Comparison of ENCODE assay signal across 32 cellular contexts in the genomic region with DNA sequence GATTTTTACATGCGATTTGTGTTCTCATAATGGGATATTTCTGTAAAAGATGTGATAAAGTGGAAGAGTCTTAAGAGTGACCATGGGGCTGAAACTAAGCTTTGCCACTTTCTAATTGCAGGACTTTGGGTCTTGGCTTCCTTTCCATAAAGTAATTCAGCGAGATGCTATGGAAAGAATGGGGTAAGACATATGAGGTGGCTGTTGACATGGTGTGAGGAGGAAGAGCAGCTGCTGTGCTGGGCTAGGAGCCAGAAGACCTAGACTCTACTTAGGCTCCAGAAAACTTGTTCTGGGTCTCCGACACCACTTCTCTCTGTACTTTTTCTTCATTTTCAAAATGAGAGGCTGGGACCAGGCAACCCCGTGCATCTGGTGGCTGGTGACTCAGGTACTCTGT.
"Had no signal": no experiment of that assay in that cellular context is flagged by ENCODE, and none has a peak within 500 bp of the region (broad histone marks: within the 10 kb centered on the region; RNA-seq: fewer than 3 reads in every experiment).

No MANE protein-coding gene starts in this region.

- H3K27me3 ChIP-seq: neural progenitor cell, ovary, right lobe of liver, sigmoid colon, spleen, suprapubic skin, testis, tibial artery, transverse colon, upper lobe of right lung, uterus had no signal

- H3K9me3 Mint-ChIP-seq: naive B cell; nephron; neural progenitor cell; stimulated activated memory B cell treated with anti-CD40 and anti-IgM and Interleukin-4, amounts not matched to agents 10 μg/mL and 1 μg/mL and 100 μg/mL, for 72 hours; stimulated activated naive CD8-positive, alpha-beta T cell treated with anti-CD3 and anti-CD28 coated beads, Interleukin-15, amount 100 ng/mL, for 72 hours had no signal

- H3K36me3 ChIP-seq: neural progenitor cell, ovary, prostate gland, right lobe of liver, sigmoid colon, spleen, suprapubic skin, tibial artery, transverse colon, upper lobe of right lung, uterus had no signal

- H3K4me3 ChIP-seq: neural progenitor cell, ovary, prostate gland, right lobe of liver, sigmoid colon, skin epidermis, smooth muscle cell, spleen, suprapubic skin, testis, tibial artery, transverse colon, upper lobe of right lung, uterus had no signal

- DNase-seq: naive B cell; naive thymus-derived CD8-positive, alpha-beta T cell; occipital lobe; ovary; posterior cingulate gyrus; right cardiac atrium; right lobe of liver; sigmoid colon; spleen; stimulated activated CD4-positive, alpha-beta T cell treated with anti-CD3 and anti-CD28 coated beads, Interleukin-12 subunit alpha, Interleukin-12 subunit beta, amount 100 ng/mL, for 4 hours; stimulated activated CD4-positive, alpha-beta T cell treated with anti-CD3 and anti-CD28 coated beads, Interleukin-1b, Interleukin-23, amount 100 ng/mL, for 48 hours; stimulated activated CD4-positive, alpha-beta T cell treated with anti-CD3 and anti-CD28 coated beads, Interleukin-4, amount 100 ng/mL, for 1 hour; stimulated activated CD4-positive, alpha-beta T cell treated with anti-CD3 and anti-CD28 coated beads, Interleukin-4, amount 100 ng/mL, for 4 hours; stimulated activated CD8-positive, alpha-beta memory T cell treated with anti-CD3 and anti-CD28 coated beads, Interleukin-4, amount 100 ng/mL, for 48 hours; stimulated activated naive CD4-positive, alpha-beta T cell; stimulated activated naive CD8-positive, alpha-beta T cell treated with anti-CD3 and anti-CD28 coated beads, Interleukin-15, amount 100 ng/mL, for 72 hours; stimulated activated naive CD8-positive, alpha-beta T cell treated with anti-CD3 and anti-CD28 coated beads, Interleukin-15, Interleukin-2, amounts not matched to agents 100 U/mL and 50 U/mL, for 24 hours; substantia nigra; testis; tibial artery; transverse colon; upper lobe of right lung; uterus had no signal

- H3K4me2 ChIP-seq: neural progenitor cell, smooth muscle cell had no signal

- H3K4me1 ChIP-seq: neural progenitor cell, parathyroid adenoma, prostate gland, right lobe of liver, sigmoid colon, suprapubic skin, testis, tibial artery, transverse colon, uterus had no signal

- H3K27me3 Mint-ChIP-seq: naive B cell; naive thymus-derived CD8-positive, alpha-beta T cell; stimulated activated memory B cell treated with anti-CD40 and anti-IgM and Interleukin-4, amounts not matched to agents 10 μg/mL and 1 μg/mL and 100 μg/mL, for 72 hours; stimulated activated naive CD8-positive, alpha-beta T cell treated with anti-CD3 and anti-CD28 coated beads, Interleukin-15, amount 100 ng/mL, for 72 hours had no signal

- H3K27ac ChIP-seq: neural progenitor cell, ovary, parathyroid adenoma, prostate gland, right lobe of liver, sigmoid colon, skin epidermis, spleen, suprapubic skin, testis, tibial artery, transverse colon, upper lobe of right lung, uterus had no signal

- H3K9me3 ChIP-seq: ovary, prostate gland, right lobe of liver, sigmoid colon, spleen, suprapubic skin, testis, tibial artery, transverse colon, upper lobe of right lung, uterus had no signal

- ATAC-seq: naive thymus-derived CD8-positive, alpha-beta T cell; right cardiac atrium; right lobe of liver; stimulated activated memory B cell treated with anti-CD40 and anti-IgM and Interleukin-4, amounts not matched to agents 10 μg/mL and 1 μg/mL and 100 μg/mL, for 72 hours; stimulated activated naive CD8-positive, alpha-beta T cell treated with anti-CD3 and anti-CD28 coated beads, Interleukin-15, amount 100 ng/mL, for 72 hours; stimulated activated naive CD8-positive, alpha-beta T cell treated with anti-CD3 and anti-CD28 coated beads, Interleukin-15, Interleukin-2, amounts not matched to agents 100 U/mL and 50 U/mL, for 24 hours; upper lobe of right lung had no signal

- H3K36me3 Mint-ChIP-seq: naive B cell; naive thymus-derived CD8-positive, alpha-beta T cell; neural progenitor cell; stimulated activated memory B cell treated with anti-CD40 and anti-IgM and Interleukin-4, amounts not matched to agents 10 μg/mL and 1 μg/mL and 100 μg/mL, for 72 hours had no signal

- H2AFZ ChIP-seq: neural progenitor cell, parathyroid adenoma had no signal

- H3K27ac Mint-ChIP-seq: naive B cell; naive thymus-derived CD8-positive, alpha-beta T cell; nephron; neural progenitor cell; stimulated activated memory B cell treated with anti-CD40 and anti-IgM and Interleukin-4, amounts not matched to agents 10 μg/mL and 1 μg/mL and 100 μg/mL, for 72 hours; stimulated activated naive CD8-positive, alpha-beta T cell treated with anti-CD3 and anti-CD28 coated beads, Interleukin-15, amount 100 ng/mL, for 72 hours; type B pancreatic cell had no signal

- H3K9ac ChIP-seq: neural progenitor cell, parathyroid adenoma had no signal

- H3K4me3 Mint-ChIP-seq: naive B cell; naive thymus-derived CD8-positive, alpha-beta T cell; nephron; neural progenitor cell; stimulated activated memory B cell treated with anti-CD40 and anti-IgM and Interleukin-4, amounts not matched to agents 10 μg/mL and 1 μg/mL and 100 μg/mL, for 72 hours; stimulated activated naive CD8-positive, alpha-beta T cell treated with anti-CD3 and anti-CD28 coated beads, Interleukin-15, amount 100 ng/mL, for 72 hours; type B pancreatic cell had no signal

- H3K4me1 Mint-ChIP-seq: naive B cell; naive thymus-derived CD8-positive, alpha-beta T cell; neural progenitor cell; stimulated activated memory B cell treated with anti-CD40 and anti-IgM and Interleukin-4, amounts not matched to agents 10 μg/mL and 1 μg/mL and 100 μg/mL, for 72 hours; stimulated activated naive CD8-positive, alpha-beta T cell treated with anti-CD3 and anti-CD28 coated beads, Interleukin-15, amount 100 ng/mL, for 72 hours had no signal

- H3K79me2 ChIP-seq: parathyroid adenoma had no signal
